In the genomic region with DNA sequence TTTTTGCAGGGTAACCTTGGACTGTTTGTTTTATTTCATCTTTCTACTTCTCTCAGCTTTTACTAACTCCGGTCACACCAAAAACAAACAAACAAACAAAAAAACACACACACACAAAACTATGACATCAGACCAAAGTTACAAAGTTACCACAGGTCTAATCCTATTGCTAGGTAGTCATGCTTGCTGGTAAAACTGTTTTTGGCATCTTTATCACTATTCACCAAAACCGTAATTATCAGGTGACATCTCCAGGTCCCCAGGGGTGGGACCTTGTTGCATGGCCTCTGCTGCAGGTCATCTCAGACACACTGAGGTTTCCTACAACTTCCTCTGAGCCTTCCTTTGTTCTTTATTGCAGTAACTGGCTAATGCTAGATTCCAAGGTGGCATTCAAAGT, we compare ENCODE assay signal across 21 cellular contexts.
DNase-seq lines count a peak whose midpoint lies in the region; ATAC-seq and TF ChIP-seq lines count a peak whose summit lies in the region.
"Had no signal": no experiment of that assay in that cellular context is flagged by ENCODE, and none has a peak within 500 bp of the region (broad histone marks: within the 10 kb centered on the region; RNA-seq: fewer than 3 reads in every experiment).

No MANE protein-coding gene starts in this region.

- no peak for DNase-seq in GM23338 (ENCODE audit: low spot score)
- peak; percentile 31 for DNase-seq in amniotic epithelial cell (ENCODE audit: low read depth)
- peak in 1 of 3 donors; percentile 33 for DNase-seq in right lobe of liver
- DNase-seq in NCI-H1092 (lab: John Stamatoyannopoulos, UW), result no peak
- DNase-seq in NCI-H2081 (lab: John Stamatoyannopoulos, UW), result no peak
- no peak for DNase-seq in activated CD4-positive, alpha-beta memory T cell treated with anti-CD3 and anti-CD28 coated beads, Interleukin-2, amount 10 ng/mL, durations not matched to agents 7 days and 5 days
- DNase-seq: activated B cell treated with CpG ODN at 0.5 μM for 24 hours; activated effector memory CD4-positive, alpha-beta T cell treated with Interleukin-2 at 50 U/mL for 16 hours; aorta; KG1; naive thymus-derived CD4-positive, alpha-beta T cell; NCI-H1105 treated with DMSO at 0.1 percent for 48 hours; NCI-H2171 treated with DMSO at 0.1 percent for 48 hours; NCI-H82; RPMI8226; stimulated activated naive CD8-positive, alpha-beta T cell treated with anti-CD3 and anti-CD28 coated beads, Interleukin-15, amount 100 ng/mL, for 72 hours; T-cell had no signal

- H3K9me3 ChIP-seq in right lobe of liver (peaks cover 0 to 4% (median 0%) of the 10 kb centered on the region in 4 donors), skeletal muscle tissue (ENCODE audit: control insufficient read depth in 3 of 3, low read length in 3 of 3) (no peaks in the 10 kb centered on the region)
- H3K9me3 ChIP-seq: prostate gland had no signal

- H3K27ac ChIP-seq in GM23338 (ENCODE audit: low read depth) (no peak overlapping the region), right lobe of liver (peak overlapping the region; percentile 48 to 94 (median 85)), skeletal muscle tissue (ENCODE audit: low read depth, low read length) (peak overlapping the region; percentile 33)
- H3K27ac ChIP-seq: HL-60, prostate gland had no signal

- peaks cover 13% of the 10 kb centered on the region for H3K27me3 Mint-ChIP-seq in GM23338 (ENCODE audit: insufficient read depth, low read depth, poor library complexity)
- H3K27me3 Mint-ChIP-seq in activated CD4-positive, alpha-beta memory T cell treated with anti-CD3 and anti-CD28 coated beads, Interleukin-2, amount 10 ng/mL, durations not matched to agents 7 days and 5 days, result peaks cover 14% of the 10 kb centered on the region
- H3K27me3 Mint-ChIP-seq: activated B cell treated with CpG ODN at 0.5 μM for 24 hours had no signal

- H3K79me2 ChIP-seq in GM23338 (replicated peaks; ENCODE audit: insufficient read depth), result no peaks in the 10 kb centered on the region

- H3K4me2 ChIP-seq in GM23338, result peak overlapping the region; percentile 22; the same call in 1 of the 2 replicates

- TF ChIP-seq CTCF in GM23338 (conservative IDR thresholded peaks at IDR 0.05; ENCODE audit: low read depth in 2 of 2), result no peak
- TF ChIP-seq CTCF in right lobe of liver (IDR thresholded peaks at IDR 0.05), result no peak

- ATAC-seq in GM23338 (no peak), right lobe of liver (peak in 1 of 4 donors; percentile 44), HG03571 (IDR thresholded peaks at IDR 0.05; ENCODE audit: unreplicated experiment) (no peak)
- ATAC-seq: naive thymus-derived CD4-positive, alpha-beta T cell; stimulated activated naive CD8-positive, alpha-beta T cell treated with anti-CD3 and anti-CD28 coated beads, Interleukin-15, amount 100 ng/mL, for 72 hours; T-cell had no signal

- H3K27ac Mint-ChIP-seq in GM23338, result peak overlapping the region; percentile 25; the same call in 1 of the 2 replicates
- H3K27ac Mint-ChIP-seq in activated CD4-positive, alpha-beta memory T cell treated with anti-CD3 and anti-CD28 coated beads, Interleukin-2, amount 10 ng/mL, durations not matched to agents 7 days and 5 days, result no peak overlapping the region
- H3K27ac Mint-ChIP-seq: activated B cell treated with CpG ODN at 0.5 μM for 24 hours; naive thymus-derived CD4-positive, alpha-beta T cell; stimulated activated naive CD8-positive, alpha-beta T cell treated with anti-CD3 and anti-CD28 coated beads, Interleukin-15, amount 100 ng/mL, for 72 hours; T-cell had no signal

- peaks cover 25% of the 10 kb centered on the region for H3K4me1 Mint-ChIP-seq in GM23338
- peaks cover 3% of the 10 kb centered on the region for H3K4me1 Mint-ChIP-seq in activated CD4-positive, alpha-beta memory T cell treated with anti-CD3 and anti-CD28 coated beads, Interleukin-2, amount 10 ng/mL, durations not matched to agents 7 days and 5 days
- H3K4me1 Mint-ChIP-seq: stimulated activated naive CD8-positive, alpha-beta T cell treated with anti-CD3 and anti-CD28 coated beads, Interleukin-15, amount 100 ng/mL, for 72 hours had no signal

- H3K4me3 ChIP-seq in GM23338 (no peak overlapping the region), right lobe of liver (no peak overlapping the region), skeletal muscle tissue (ENCODE audit: low read length in 3 of 3) (no peak overlapping the region)
- H3K4me3 ChIP-seq: prostate gland had no signal

- CTCF ChIA-PET in activated CD4-positive, alpha-beta memory T cell treated with anti-CD3 and anti-CD28 coated beads, Interleukin-2, amount 10 ng/mL, durations not matched to agents 7 days and 5 days (lab: Charles Lee), result no interaction called here

- peaks cover 3% of the 10 kb centered on the region; the same call in 2 of the 3 replicates for H3K36me3 Mint-ChIP-seq in GM23338 (ENCODE audit: low read depth)
- H3K36me3 Mint-ChIP-seq in activated CD4-positive, alpha-beta memory T cell treated with anti-CD3 and anti-CD28 coated beads, Interleukin-2, amount 10 ng/mL, durations not matched to agents 7 days and 5 days (ENCODE audit: low read depth), result no peaks in the 10 kb centered on the region
- H3K36me3 Mint-ChIP-seq: T-cell had no signal

- H4K20me1 ChIP-seq in GM23338 (replicated peaks; ENCODE audit: insufficient read depth), result no peaks in the 10 kb centered on the region

- H3K27me3 ChIP-seq in GM23338 (ENCODE audit: insufficient read depth) (no peaks in the 10 kb centered on the region), right lobe of liver (no peaks in the 10 kb centered on the region), skeletal muscle tissue (ENCODE audit: control insufficient read depth in 3 of 3, insufficient read depth in 3 of 3, low read length in 3 of 3) (no peaks in the 10 kb centered on the region)

- H3K9ac ChIP-seq in skeletal muscle tissue (ENCODE audit: low read depth in 1 of 3, low read length in 3 of 3), result no peak overlapping the region

- no peaks in the 10 kb centered on the region for H3F3A ChIP-seq in GM23338 (replicated peaks; ENCODE audit: low read depth)

- H3K4me3 Mint-ChIP-seq in GM23338, result no peak overlapping the region
- no peak overlapping the region for H3K4me3 Mint-ChIP-seq in activated CD4-positive, alpha-beta memory T cell treated with anti-CD3 and anti-CD28 coated beads, Interleukin-2, amount 10 ng/mL, durations not matched to agents 7 days and 5 days
- H3K4me3 Mint-ChIP-seq: activated B cell treated with CpG ODN at 0.5 μM for 24 hours; naive thymus-derived CD4-positive, alpha-beta T cell; stimulated activated naive CD8-positive, alpha-beta T cell treated with anti-CD3 and anti-CD28 coated beads, Interleukin-15, amount 100 ng/mL, for 72 hours; T-cell had no signal

- intact Hi-C loops in right lobe of liver (cut with DNase I), result no loop called here

- no peak overlapping the region for H2AFZ ChIP-seq in GM23338

- POLR2A ChIA-PET in activated CD4-positive, alpha-beta memory T cell treated with anti-CD3 and anti-CD28 coated beads, Interleukin-2, amount 10 ng/mL, durations not matched to agents 7 days and 5 days (lab: Charles Lee), result no interaction called here

- H3K4me1 ChIP-seq in GM23338 (ENCODE audit: insufficient read depth) (peaks cover 31% of the 10 kb centered on the region), right lobe of liver (peaks cover 0 to 67% (median 30%) of the 10 kb centered on the region in 4 donors), skeletal muscle tissue (ENCODE audit: control insufficient read depth in 3 of 3, insufficient read depth in 3 of 3, low read length in 3 of 3) (peaks cover 6 to 20% (median 7%) of the 10 kb centered on the region in 3 donors)
- H3K4me1 ChIP-seq: prostate gland had no signal

- H3K9me2 ChIP-seq in GM23338 (ENCODE audit: insufficient read depth), result peaks cover 6% of the 10 kb centered on the region; the same call in 1 of the 2 replicates

- H3K36me3 ChIP-seq in GM23338 (ENCODE audit: insufficient read depth) (no peaks in the 10 kb centered on the region), right lobe of liver (no peaks in the 10 kb centered on the region), skeletal muscle tissue (ENCODE audit: control insufficient read depth in 3 of 3, insufficient read depth in 3 of 3, low read length in 3 of 3) (no peaks in the 10 kb centered on the region)
- H3K36me3 ChIP-seq: prostate gland had no signal

- H3K9me3 Mint-ChIP-seq in GM23338, result peaks cover 17% of the 10 kb centered on the region
- no peaks in the 10 kb centered on the region for H3K9me3 Mint-ChIP-seq in activated CD4-positive, alpha-beta memory T cell treated with anti-CD3 and anti-CD28 coated beads, Interleukin-2, amount 10 ng/mL, durations not matched to agents 7 days and 5 days
- H3K9me3 Mint-ChIP-seq: activated B cell treated with CpG ODN at 0.5 μM for 24 hours; stimulated activated naive CD8-positive, alpha-beta T cell treated with anti-CD3 and anti-CD28 coated beads, Interleukin-15, amount 100 ng/mL, for 72 hours; T-cell had no signal

- no peak for TF ChIP-seq POLR2A in right lobe of liver (IDR thresholded peaks at IDR 0.05)

- 23% methylated on average over 2 of the region's 2 CpGs for WGBS in right lobe of liver (ENCODE audit: insufficient coverage, low coverage, low lambda C conversion rate, missing lambda C conversion rate)

TF ChIP-seq in GM23338, 12 proteins besides CTCF, POLR2A, EP300 and RAD21 (continues in another document):
- TF ChIP-seq, protein P1, sequence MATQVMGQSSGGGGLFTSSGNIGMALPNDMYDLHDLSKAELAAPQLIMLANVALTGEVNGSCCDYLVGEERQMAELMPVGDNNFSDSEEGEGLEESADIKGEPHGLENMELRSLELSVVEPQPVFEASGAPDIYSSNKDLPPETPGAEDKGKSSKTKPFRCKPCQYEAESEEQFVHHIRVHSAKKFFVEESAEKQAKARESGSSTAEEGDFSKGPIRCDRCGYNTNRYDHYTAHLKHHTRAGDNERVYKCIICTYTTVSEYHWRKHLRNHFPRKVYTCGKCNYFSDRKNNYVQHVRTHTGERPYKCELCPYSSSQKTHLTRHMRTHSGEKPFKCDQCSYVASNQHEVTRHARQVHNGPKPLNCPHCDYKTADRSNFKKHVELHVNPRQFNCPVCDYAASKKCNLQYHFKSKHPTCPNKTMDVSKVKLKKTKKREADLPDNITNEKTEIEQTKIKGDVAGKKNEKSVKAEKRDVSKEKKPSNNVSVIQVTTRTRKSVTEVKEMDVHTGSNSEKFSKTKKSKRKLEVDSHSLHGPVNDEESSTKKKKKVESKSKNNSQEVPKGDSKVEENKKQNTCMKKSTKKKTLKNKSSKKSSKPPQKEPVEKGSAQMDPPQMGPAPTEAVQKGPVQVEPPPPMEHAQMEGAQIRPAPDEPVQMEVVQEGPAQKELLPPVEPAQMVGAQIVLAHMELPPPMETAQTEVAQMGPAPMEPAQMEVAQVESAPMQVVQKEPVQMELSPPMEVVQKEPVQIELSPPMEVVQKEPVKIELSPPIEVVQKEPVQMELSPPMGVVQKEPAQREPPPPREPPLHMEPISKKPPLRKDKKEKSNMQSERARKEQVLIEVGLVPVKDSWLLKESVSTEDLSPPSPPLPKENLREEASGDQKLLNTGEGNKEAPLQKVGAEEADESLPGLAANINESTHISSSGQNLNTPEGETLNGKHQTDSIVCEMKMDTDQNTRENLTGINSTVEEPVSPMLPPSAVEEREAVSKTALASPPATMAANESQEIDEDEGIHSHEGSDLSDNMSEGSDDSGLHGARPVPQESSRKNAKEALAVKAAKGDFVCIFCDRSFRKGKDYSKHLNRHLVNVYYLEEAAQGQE (IDR thresholded peaks at IDR 0.05; ENCODE audit: unreplicated experiment), result no peak
- no peak for TF ChIP-seq ZNF114 (CRISPR knock-in tag; IDR thresholded peaks at IDR 0.05)
- TF ChIP-seq STAT1 (IDR thresholded peaks at IDR 0.05; ENCODE audit: unreplicated experiment), result no peak
